Comparison of ENCODE assay signal across 22 cellular contexts in genomic region chr3:100234364-100234763, GRCh38. TPM values are rescaled to one million over a fixed set of nuclear protein-coding genes. Genes with fewer than 3 reads are reported as not detected.
A peak's percentile ranks its signal among the peaks of the same experiment; 100 is the strongest.
DNase-seq lines count a peak whose midpoint lies in the region; ATAC-seq and TF ChIP-seq lines count a peak whose summit lies in the region.
"Had no signal": no experiment of that assay in that cellular context is flagged by ENCODE, and none has a peak within 500 bp of the region (broad histone marks: within the 10 kb centered on the region; RNA-seq: fewer than 3 reads in every experiment).

No MANE protein-coding gene starts in this region.

- H3K23ac ChIP-seq in mesendoderm (ENCODE audit: low read length) = no peak overlapping the region

- H4K5ac ChIP-seq in mesendoderm (ENCODE audit: low read length) = no peak overlapping the region

- H3K79me1 ChIP-seq in mesendoderm (ENCODE audit: low read length) = no peaks in the 10 kb centered on the region

- no peaks in the 10 kb centered on the region for H3K36me3 Mint-ChIP-seq in Caco-2 (ENCODE audit: insufficient read depth, unreplicated experiment)
- H3K36me3 Mint-ChIP-seq in T-helper 17 cell (ENCODE audit: low read depth) = peaks cover 4% of the 10 kb centered on the region
- H3K36me3 Mint-ChIP-seq: CD14-positive monocyte had no signal

- no peak for TF ChIP-seq POLR2A in esophagus muscularis mucosa (IDR thresholded peaks at IDR 0.05; ENCODE audit: low read depth)

- no peak for ATAC-seq in T-helper 17 cell
- ATAC-seq in HG02571 (IDR thresholded peaks at IDR 0.05; ENCODE audit: unreplicated experiment) = no peak
- ATAC-seq: A549 had no signal

- H3K36me3 ChIP-seq in Caco-2 (ENCODE audit: control insufficient read depth, insufficient read depth, low read length) = no peaks in the 10 kb centered on the region
- no peaks in the 10 kb centered on the region for H3K36me3 ChIP-seq in esophagus muscularis mucosa
- no peaks in the 10 kb centered on the region for H3K36me3 ChIP-seq in mesendoderm (ENCODE audit: control insufficient read depth, insufficient read depth, low read length)
- H3K36me3 ChIP-seq: BE2C, HAP-1 had no signal

- no peak for TF ChIP-seq EP300 in esophagus muscularis mucosa (IDR thresholded peaks at IDR 0.05)

- H3K4me1 Mint-ChIP-seq in Caco-2 (ENCODE audit: low read depth, unreplicated experiment) (peaks cover 7% of the 10 kb centered on the region), T-helper 17 cell (no peaks in the 10 kb centered on the region)
- H3K4me1 Mint-ChIP-seq: CD14-positive monocyte; CD8-positive, alpha-beta memory T cell had no signal

- DNase-seq in Caco-2 (no peak), T-helper 17 cell (no peak), esophagus muscularis mucosa (ENCODE audit: extremely low spot score) (peak; percentile 47), mesendoderm (no peak), NCI-H2107 (lab: John Stamatoyannopoulos, UW) (no peak)
- DNase-seq: 8988T; ACHN; AML-193; BE2C; Calu3; CD4-positive, alpha-beta T cell; CD8-positive, alpha-beta memory T cell; DMS53; DMS79 treated with DMSO at 0.1 percent for 48 hours; GF-D8; GOT3; HFFc6 had no signal

- H3K27ac ChIP-seq in esophagus muscularis mucosa (replicated peaks in 1 of 4) = no peak overlapping the region
- no peak overlapping the region for H3K27ac ChIP-seq in mesendoderm (ENCODE audit: low read depth, low read length)
- H3K27ac ChIP-seq: A549; BLaER1 treated with 17β-estradiol and CSF1 and Interleukin-3, amounts not matched to agents 10 nM and 100 nM had no signal

- no peak overlapping the region for H4K8ac ChIP-seq in mesendoderm (ENCODE audit: low read depth, low read length)

- TF ChIP-seq CTCF in Caco-2 (IDR thresholded peaks at IDR 0.05; ENCODE audit: insufficient read depth in 1 of 2, low read depth in 1 of 2, low read length in 1 of 2, severe bottlenecking in 1 of 2, unreplicated experiment in 1 of 2) = no peak
- no peak for TF ChIP-seq CTCF in esophagus muscularis mucosa (IDR thresholded peaks at IDR 0.05)

- H3K4me1 ChIP-seq in Caco-2 = no peaks in the 10 kb centered on the region
- H3K4me1 ChIP-seq in esophagus muscularis mucosa = peaks cover 0 to 3% (median 0%) of the 10 kb centered on the region in 4 donors
- H3K4me1 ChIP-seq in mesendoderm (ENCODE audit: control insufficient read depth, low read depth, low read length) = no peaks in the 10 kb centered on the region
- H3K4me1 ChIP-seq: A549; BE2C; BLaER1 treated with 17β-estradiol and CSF1 and Interleukin-3, amounts not matched to agents 10 nM and 100 nM had no signal

- BruUV-seq in Caco-2 (replicated peaks; lab: Mats Ljungman, UMichigan) = no TSS peak

- H3K4me3 ChIP-seq in Caco-2 (ENCODE audit: low read depth, low read length) (no peak overlapping the region), esophagus muscularis mucosa (no peak overlapping the region), mesendoderm (ENCODE audit: low read length) (no peak overlapping the region)
- H3K4me3 ChIP-seq: A549; BLaER1 treated with 17β-estradiol and CSF1 and Interleukin-3, amounts not matched to agents 10 nM and 100 nM; HAP-1 had no signal

- H3K4ac ChIP-seq in mesendoderm (ENCODE audit: low read depth, low read length) = no peak overlapping the region

- no peaks in the 10 kb centered on the region for H3K9me3 ChIP-seq in Caco-2
- no peaks in the 10 kb centered on the region for H3K9me3 ChIP-seq in T-helper 17 cell (ENCODE audit: control insufficient read depth, low read length, poor library complexity, severe bottlenecking)
- H3K9me3 ChIP-seq in esophagus muscularis mucosa = peaks cover 0 to 18% (median 13%) of the 10 kb centered on the region in 4 donors
- H3K9me3 ChIP-seq: HAP-1 had no signal

- H3K27me3 ChIP-seq in Caco-2 (replicated peaks; ENCODE audit: control insufficient read depth, insufficient read depth, low read length) (no peaks in the 10 kb centered on the region), esophagus muscularis mucosa (no peaks in the 10 kb centered on the region), mesendoderm (ENCODE audit: insufficient read depth, low read length, poor library complexity) (no peaks in the 10 kb centered on the region)
- H3K27me3 ChIP-seq: BE2C; BLaER1 treated with 17β-estradiol and CSF1 and Interleukin-3, amounts not matched to agents 10 nM and 100 nM had no signal

- CTCF ChIA-PET in Caco-2 (lab: Charles Lee) = no interaction called here

- peaks cover 6% of the 10 kb centered on the region for H3K9me3 Mint-ChIP-seq in Caco-2 (ENCODE audit: unreplicated experiment)

- H3K4me3 Mint-ChIP-seq in Caco-2 (ENCODE audit: unreplicated experiment) = no peak overlapping the region
- no peak overlapping the region for H3K4me3 Mint-ChIP-seq in T-helper 17 cell
- H3K4me3 Mint-ChIP-seq: CD14-positive monocyte; CD4-positive, alpha-beta T cell; CD8-positive, alpha-beta memory T cell; HFFc6 had no signal

- no peak overlapping the region for H3K56ac ChIP-seq in mesendoderm (ENCODE audit: low read length)

- no peak overlapping the region for H3K9ac ChIP-seq in mesendoderm (ENCODE audit: low read length)
- H3K9ac ChIP-seq: BLaER1 treated with 17β-estradiol and CSF1 and Interleukin-3, amounts not matched to agents 10 nM and 100 nM had no signal

- 95% methylated on average over 2 of the region's 2 CpGs for WGBS in esophagus muscularis mucosa
- WGBS in mesendoderm (ENCODE audit: extremely low coverage, insufficient coverage, low lambda C conversion rate) = no CpG with 5 or more reads among the region's 2 CpGs

- POLR2A ChIA-PET in Caco-2 (lab: Charles Lee) = no interaction called here

- intact Hi-C loops in Caco-2 (cut with micrococcal nuclease; ENCODE audit: unreplicated experiment) = no loop called here
- intact Hi-C loops in esophagus muscularis mucosa (cut with DNase I) = loop anchor here (10.0 kb wide), 1 partner anchor 60 kb away; no protein-coding TSS in a partner anchor

- H3K27ac Mint-ChIP-seq in Caco-2 (ENCODE audit: unreplicated experiment) = peak overlapping the region; percentile 17
- H3K27ac Mint-ChIP-seq in T-helper 17 cell = peak overlapping the region; percentile 32
- H3K27ac Mint-ChIP-seq: CD14-positive monocyte; CD4-positive, alpha-beta T cell; HFFc6 had no signal

- no peak overlapping the region for H2BK120ac ChIP-seq in mesendoderm (ENCODE audit: low read depth, low read length)

- no peak overlapping the region for H2BK15ac ChIP-seq in mesendoderm (replicated peaks; ENCODE audit: low read depth)

- H3K18ac ChIP-seq in mesendoderm (ENCODE audit: low read length) = no peak overlapping the region

- no peak overlapping the region for H2BK5ac ChIP-seq in mesendoderm (ENCODE audit: low read length)

- H2AK5ac ChIP-seq in mesendoderm (ENCODE audit: low read length) = no peak overlapping the region

- H3K27me3 Mint-ChIP-seq in Caco-2 (ENCODE audit: insufficient read depth, unreplicated experiment) (no peaks in the 10 kb centered on the region), T-helper 17 cell (peaks cover 5% of the 10 kb centered on the region)
- H3K27me3 Mint-ChIP-seq: CD4-positive, alpha-beta T cell had no signal

- H3K4me2 ChIP-seq in mesendoderm (ENCODE audit: low read length) = no peak overlapping the region
- H3K4me2 ChIP-seq: A549; BLaER1 treated with 17β-estradiol and CSF1 and Interleukin-3, amounts not matched to agents 10 nM and 100 nM had no signal

- no peaks in the 10 kb centered on the region for H3K79me2 ChIP-seq in mesendoderm (ENCODE audit: control insufficient read depth, insufficient read depth, low read length)

RNA-seq across cellular contexts. Expression of gene TBC1D23, which starts 26.4 kb away (rescaled TPM):
- total RNA-seq in Caco-2 (2022) (39.8 and 45.2 TPM in 2 replicates), T-helper 17 cell (10 to 100 TPM; 37.4 to 44.2 TPM), esophagus muscularis mucosa (10 to 100 TPM; 21.2 to 32.8 (median 26.9) TPM)
- 15.2 TPM for polyA plus RNA-seq in mesendoderm (2013, experiment 1 of 2)
- 15.3 TPM for polyA plus RNA-seq in mesendoderm (2013, experiment 2 of 2)
